Comparison of ENCODE assay signal across 1 cellular context in genomic region chr19:46784262-46785053, GRCh38.
A peak's percentile ranks its signal among the peaks of the same experiment; 100 is the strongest.
TF ChIP-seq lines count a peak whose summit lies in the region.

No MANE protein-coding gene starts in this region.

TF ChIP-seq in HepG2, 621 proteins besides CTCF, POLR2A, EP300 and RAD21 (continued from another document and continues in another):
- TF ChIP-seq BCL3 (CRISPR knock-in tag; IDR thresholded peaks at IDR 0.05), result no peak
- TF ChIP-seq MTA1 (CRISPR knock-in tag; IDR thresholded peaks at IDR 0.05; ENCODE audit: borderline replicate concordance), result 0 out of 2 replicates have a peak, but pooled peaks have one; percentile 53
- TF ChIP-seq GFI1 (CRISPR knock-in tag; IDR thresholded peaks at IDR 0.05; ENCODE audit: borderline replicate concordance), result no peak
- peak; percentile 88 for TF ChIP-seq AGO2 (optimal IDR thresholded peaks at IDR 0.05; ENCODE audit: low read depth, low read length)
- no peak; the same call in 1 of the 2 replicates for TF ChIP-seq RXRB (CRISPR knock-in tag; IDR thresholded peaks at IDR 0.05; ENCODE audit: borderline replicate concordance)
- no peak for TF ChIP-seq CERS6 (CRISPR knock-in tag; IDR thresholded peaks at IDR 0.05)
- TF ChIP-seq GMEB2 (CRISPR knock-in tag; IDR thresholded peaks at IDR 0.05; ENCODE audit: low read depth), result no peak
- TF ChIP-seq HMGA1 (CRISPR knock-in tag; conservative IDR thresholded peaks at IDR 0.05), result no peak
- TF ChIP-seq ZNF263 (CRISPR knock-in tag; IDR thresholded peaks at IDR 0.05), result no peak
- peak; percentile 92 for TF ChIP-seq ELF3 (CRISPR knock-in tag; IDR thresholded peaks at IDR 0.05)
- TF ChIP-seq ZNF569 (CRISPR knock-in tag; IDR thresholded peaks at IDR 0.05; ENCODE audit: borderline replicate concordance), result no peak
- TF ChIP-seq TARDBP (CRISPR knock-in tag; IDR thresholded peaks at IDR 0.05), result 0 out of 2 replicates have a peak, but pooled peaks have one; percentile 53
- no peak for TF ChIP-seq ZBTB2 (CRISPR knock-in tag; IDR thresholded peaks at IDR 0.05; ENCODE audit: low read depth)
- no peak for TF ChIP-seq ZNF567 (CRISPR knock-in tag; IDR thresholded peaks at IDR 0.05; ENCODE audit: borderline replicate concordance)
- no peak for TF ChIP-seq SMAD1 (CRISPR knock-in tag; IDR thresholded peaks at IDR 0.05; ENCODE audit: borderline replicate concordance, low read depth)
- no peak for TF ChIP-seq KIAA2018 (CRISPR knock-in tag; IDR thresholded peaks at IDR 0.05; ENCODE audit: borderline replicate concordance)
- no peak for TF ChIP-seq ZNF704 (CRISPR knock-in tag; IDR thresholded peaks at IDR 0.05; ENCODE audit: borderline replicate concordance)
- no peak for TF ChIP-seq HNRNPH1 (optimal IDR thresholded peaks at IDR 0.05; ENCODE audit: low read depth, low read length)
- TF ChIP-seq ARID4A (CRISPR knock-in tag; IDR thresholded peaks at IDR 0.05; ENCODE audit: borderline replicate concordance), result peak; percentile 58; the same call in 1 of the 2 replicates
- TF ChIP-seq HOXA3 (CRISPR knock-in tag; IDR thresholded peaks at IDR 0.05), result peak; percentile 21; the same call in 1 of the 2 replicates
- TF ChIP-seq ZNF746 (CRISPR knock-in tag; IDR thresholded peaks at IDR 0.05), result 0 out of 2 replicates have a peak, but pooled peaks have one; percentile 25
- peak; percentile 48; the same call in 1 of the 2 replicates for TF ChIP-seq PHF8 (CRISPR knock-in tag; IDR thresholded peaks at IDR 0.05)
- TF ChIP-seq RAD51 (IDR thresholded peaks at IDR 0.05; ENCODE audit: borderline replicate concordance), result no peak
- TF ChIP-seq ATAD3A (CRISPR knock-in tag; IDR thresholded peaks at IDR 0.05), result no peak
- no peak for TF ChIP-seq MIXL1 (CRISPR knock-in tag; IDR thresholded peaks at IDR 0.05)
- TF ChIP-seq ZNF142 (CRISPR knock-in tag; IDR thresholded peaks at IDR 0.05), result peak; percentile 81; the same call in 1 of the 2 replicates
- peak; percentile 63; the same call in 1 of the 2 replicates for TF ChIP-seq CEBPB (IDR thresholded peaks at IDR 0.05; ENCODE audit: borderline replicate concordance, low read depth, low read length)
- TF ChIP-seq NFKBIZ (CRISPR knock-in tag; IDR thresholded peaks at IDR 0.05), result peak; percentile 20; the same call in 1 of the 2 replicates
- no peak for TF ChIP-seq ZBTB3 (CRISPR knock-in tag; IDR thresholded peaks at IDR 0.05; ENCODE audit: borderline replicate concordance, low read depth)
